In genomic region chr5:78417026-78417425, GRCh38 we compare ENCODE assay signal across 16 cellular contexts.
"Had no signal": no experiment of that assay in that cellular context is flagged by ENCODE, and none has a peak within 500 bp of the region (broad histone marks: within the 10 kb centered on the region; RNA-seq: fewer than 3 reads in every experiment).

No MANE protein-coding gene starts in this region.

- DNase-seq: activated CD4-positive, alpha-beta T cell treated with anti-CD3 and anti-CD28 coated beads for 48 hours; activated CD4-positive, CD25-positive, alpha-beta regulatory T cell; activated CD8-positive, alpha-beta T cell treated with anti-CD3 and anti-CD28 coated beads for 36 hours; activated effector memory CD4-positive, alpha-beta T cell treated with anti-CD3 and anti-CD28 coated beads, Interleukin-2, amount 50 U/mL, for 16 hours; activated naive CD4-positive, alpha-beta T cell treated with anti-CD3 and anti-CD28 coated beads, Interleukin-2, amount 50 U/mL, for 16 hours; activated T-cell treated with anti-CD3 and anti-CD28 coated beads, Interleukin-2, amount 50 U/mL, for 48 hours; foreskin melanocyte; head of caudate nucleus; left ventricle myocardium inferior; stimulated activated CD4-positive, alpha-beta T cell treated with anti-CD3 and anti-CD28 coated beads, Interleukin-2, amount 100 ng/mL, for 24 hours; stimulated activated naive CD4-positive, alpha-beta T cell treated with Interleukin-2 at 50 U/mL for 16 hours had no signal

- H3K27ac ChIP-seq: left ventricle myocardium inferior, tibial nerve, vagina had no signal

- H3K27ac Mint-ChIP-seq: activated CD8-positive, alpha-beta T cell treated with anti-CD3 and anti-CD28 coated beads for 36 hours; progenitor cell of endocrine pancreas; T-helper 2 cell treated with Interferon-gamma antibody and Interleukin-4, amounts not matched to agents 5 μg/mL and 100 μg/mL, for 36 hours had no signal

- H3K27me3 Mint-ChIP-seq: activated CD8-positive, alpha-beta T cell treated with anti-CD3 and anti-CD28 coated beads for 36 hours; progenitor cell of endocrine pancreas had no signal

- H3K9me3 Mint-ChIP-seq: activated CD8-positive, alpha-beta T cell treated with anti-CD3 and anti-CD28 coated beads for 36 hours; neural crest cell; T-helper 2 cell treated with Interferon-gamma antibody and Interleukin-4, amounts not matched to agents 5 μg/mL and 100 μg/mL, for 36 hours had no signal

- H3K9me3 ChIP-seq: left ventricle myocardium inferior, tibial nerve, vagina had no signal

- H3K4me3 ChIP-seq: left ventricle myocardium inferior, tibial nerve, vagina had no signal

- H3K4me3 Mint-ChIP-seq: activated CD8-positive, alpha-beta T cell treated with anti-CD3 and anti-CD28 coated beads for 36 hours; neural crest cell; T-helper 2 cell treated with Interferon-gamma antibody and Interleukin-4, amounts not matched to agents 5 μg/mL and 100 μg/mL, for 36 hours had no signal

- ATAC-seq: activated CD8-positive, alpha-beta T cell treated with anti-CD3 and anti-CD28 coated beads for 36 hours had no signal

- H3K4me1 ChIP-seq: tibial nerve, vagina had no signal

- H3K27me3 ChIP-seq: tibial nerve, vagina had no signal
